28 cellular contexts compared by ENCODE assay signal in genomic region chr20:13851279-13851678, GRCh38.
"Had no signal": no experiment of that assay in that cellular context is flagged by ENCODE, and none has a peak within 500 bp of the region (broad histone marks: within the 10 kb centered on the region; RNA-seq: fewer than 3 reads in every experiment).

No MANE protein-coding gene starts in this region.

- H3K4me1 ChIP-seq: adrenal gland had no signal

- H3K9ac ChIP-seq: SK-N-SH had no signal

- FAIRE-seq: endothelial cell of umbilical vein, islet of Langerhans, TTC549 had no signal

- H3K27ac ChIP-seq: adrenal gland, ascending aorta, upper lobe of right lung, WERI-Rb-1 had no signal

- H3K27ac Mint-ChIP-seq: activated naive CD4-positive, alpha-beta T cell treated with anti-CD3 and anti-CD28 coated beads for 36 hours; activated naive CD8-positive, alpha-beta T cell treated with anti-CD3 and anti-CD28 coated beads for 36 hours; activated T-helper 1 cell treated with anti-CD3 and anti-CD28 coated beads, Interleukin-12 subunit alpha, Interleukin-12 subunit beta, Interleukin-2, Interleukin-4 antibody, amounts not matched to agents 30 ng/mL and 10 ng/mL and 1 ng/mL, durations not matched to agents 14 hours and 24 hours and 36 hours; brain; nephron; T-helper 1 cell treated with Interleukin-12 subunit alpha and Interleukin-12 subunit beta and Interleukin-4 antibody, amounts not matched to agents 30 μg/mL and 1 μg/mL, for 36 hours had no signal

- H3K36me3 ChIP-seq: adrenal gland, ascending aorta, upper lobe of right lung, WERI-Rb-1 had no signal

- H3K4me3 ChIP-seq: adrenal gland, ascending aorta, upper lobe of right lung had no signal

- H3K9me3 Mint-ChIP-seq: activated naive CD4-positive, alpha-beta T cell treated with anti-CD3 and anti-CD28 coated beads for 36 hours; activated naive CD8-positive, alpha-beta T cell treated with anti-CD3 and anti-CD28 coated beads for 36 hours; activated T-helper 1 cell treated with anti-CD3 and anti-CD28 coated beads, Interleukin-12 subunit alpha, Interleukin-12 subunit beta, Interleukin-2, Interleukin-4 antibody, amounts not matched to agents 30 ng/mL and 10 ng/mL and 1 ng/mL, durations not matched to agents 14 hours and 24 hours and 36 hours; brain; nephron; T-helper 1 cell treated with Interleukin-12 subunit alpha and Interleukin-12 subunit beta and Interleukin-4 antibody, amounts not matched to agents 30 μg/mL and 1 μg/mL, for 36 hours had no signal

- H3K9me3 ChIP-seq: adrenal gland, ascending aorta, SK-N-SH, upper lobe of right lung had no signal

- H3K27me3 ChIP-seq: adrenal gland, ascending aorta, upper lobe of right lung had no signal

- ATAC-seq: activated CD4-positive, CD25-positive, alpha-beta regulatory T cell treated with anti-CD3 and anti-CD28 coated beads, Interleukin-2, amount 50 U/mL, for 24 hours; upper lobe of right lung had no signal

- H3K4me1 Mint-ChIP-seq: activated naive CD8-positive, alpha-beta T cell treated with anti-CD3 and anti-CD28 coated beads for 36 hours; brain had no signal

- DNase-seq: activated CD4-positive, alpha-beta T cell treated with anti-CD3 and anti-CD28 coated beads for 48 hours; activated CD4-positive, alpha-beta T cell treated with anti-CD3 and anti-CD28 coated beads, Interleukin-2, amount 50 U/mL, for 48 hours; activated CD8-positive, alpha-beta memory T cell treated with anti-CD3 and anti-CD28 coated beads for 24 hours; activated effector memory CD4-positive, alpha-beta T cell treated with anti-CD3 and anti-CD28 coated beads, Interleukin-2, amount 50 U/mL, for 16 hours; activated naive CD4-positive, alpha-beta T cell treated with anti-CD3 and anti-CD28 coated beads for 36 hours; activated naive CD8-positive, alpha-beta T cell treated with anti-CD3 and anti-CD28 coated beads for 36 hours; activated T-cell treated with anti-CD3 and anti-CD28 coated beads, Interleukin-2, amount 50 U/mL, for 1 hour; adrenal gland; caudate nucleus; mammary epithelial cell; posterior cingulate gyrus; retina; SK-N-SH; stimulated activated CD4-positive, alpha-beta T cell treated with anti-CD3 and anti-CD28 coated beads, Interleukin-2, amount 100 ng/mL, for 48 hours; stimulated activated naive CD4-positive, alpha-beta T cell treated with Interleukin-2 at 50 U/mL for 16 hours; SW 1271; T-helper 9 cell; upper lobe of right lung; WERI-Rb-1 had no signal

- H3K4me3 Mint-ChIP-seq: activated naive CD4-positive, alpha-beta T cell treated with anti-CD3 and anti-CD28 coated beads for 36 hours; activated naive CD8-positive, alpha-beta T cell treated with anti-CD3 and anti-CD28 coated beads for 36 hours; activated T-helper 1 cell treated with anti-CD3 and anti-CD28 coated beads, Interleukin-12 subunit alpha, Interleukin-12 subunit beta, Interleukin-2, Interleukin-4 antibody, amounts not matched to agents 30 ng/mL and 10 ng/mL and 1 ng/mL, durations not matched to agents 14 hours and 24 hours and 36 hours; brain; nephron; T-helper 1 cell treated with Interleukin-12 subunit alpha and Interleukin-12 subunit beta and Interleukin-4 antibody, amounts not matched to agents 30 μg/mL and 1 μg/mL, for 36 hours had no signal

- H3K36me3 Mint-ChIP-seq: activated naive CD8-positive, alpha-beta T cell treated with anti-CD3 and anti-CD28 coated beads for 36 hours; brain had no signal

- H3K27me3 Mint-ChIP-seq: activated naive CD8-positive, alpha-beta T cell treated with anti-CD3 and anti-CD28 coated beads for 36 hours had no signal
